ENCODE assay signal across 24 cellular contexts in the genomic region with DNA sequence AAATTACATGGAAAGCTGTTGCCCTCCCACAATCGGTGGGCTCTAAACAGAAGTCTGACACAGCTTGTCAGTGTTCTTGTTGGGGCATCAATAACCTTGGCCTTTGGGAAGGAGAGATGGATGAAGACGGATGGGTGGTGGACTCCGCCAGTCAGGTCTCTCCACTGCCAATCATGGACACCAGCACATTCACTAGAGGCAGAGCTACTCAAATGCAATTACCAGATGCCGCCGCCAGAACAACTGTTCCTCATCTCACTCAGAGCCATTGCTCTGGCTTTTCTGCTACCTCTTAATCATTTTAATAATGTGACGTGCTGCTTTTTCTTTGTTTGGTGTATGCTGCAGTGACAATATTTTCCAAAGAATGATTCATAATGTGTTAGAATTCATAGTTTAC. TPM values are rescaled to one million over a fixed set of nuclear protein-coding genes. Genes with fewer than 3 reads are reported as not detected.
"Had no signal": no experiment of that assay in that cellular context is flagged by ENCODE, and none has a peak within 500 bp of the region (broad histone marks: within the 10 kb centered on the region; RNA-seq: fewer than 3 reads in every experiment).

No MANE protein-coding gene starts in this region.

- ATAC-seq: Panc1, PC-3 had no signal

- H3K27me3 ChIP-seq: MG63 had no signal

- DNase-seq: Karpas-422; KG1; MG63; NCI-H1092; NCI-H1105 treated with DMSO at 0.1 percent for 48 hours; NCI-H1417 treated with DMSO at 0.1 percent for 48 hours; NCI-H187; NCI-H2029; NCI-H2081 treated with DMSO at 0.1 percent for 48 hours; NCI-H2171; NCI-H226; NCI-H446 treated with DMSO at 0.1 percent for 48 hours; NCI-H510A treated with DMSO at 0.1 percent for 48 hours; NCI-H526; NK-92 treated with Interleukin-12 subunit alpha and Interleukin-12 subunit beta, amount 100 ng/mL, for 24 hours; PC-3; SHP77; T-helper 2 cell had no signal

- H3K27ac ChIP-seq: RWPE1, SK-N-MC had no signal

- H3K36me3 ChIP-seq: MG63 had no signal

- H3K9me3 ChIP-seq: MG63 had no signal

- H3K4me3 ChIP-seq: MG63, SK-N-MC had no signal

RNA-seq across cellular contexts. Expression of a gene that starts 27.9 kb away (rescaled TPM):
- total RNA-seq: HT-29, OCI-LY7 had no signal

RNA-seq across cellular contexts. Expression of a gene that starts 56.4 kb away (rescaled TPM):
- total RNA-seq: HT-29; OCI-LY7; PC-3; T-helper 1 cell treated with Interleukin-12 subunit alpha and Interleukin-12 subunit beta and Interleukin-4 antibody, amounts not matched to agents 30 ng/mL and 1 ng/mL, for 36 hours had no signal
